Comparison of ENCODE assay signal across 9 cellular contexts in the genomic region with DNA sequence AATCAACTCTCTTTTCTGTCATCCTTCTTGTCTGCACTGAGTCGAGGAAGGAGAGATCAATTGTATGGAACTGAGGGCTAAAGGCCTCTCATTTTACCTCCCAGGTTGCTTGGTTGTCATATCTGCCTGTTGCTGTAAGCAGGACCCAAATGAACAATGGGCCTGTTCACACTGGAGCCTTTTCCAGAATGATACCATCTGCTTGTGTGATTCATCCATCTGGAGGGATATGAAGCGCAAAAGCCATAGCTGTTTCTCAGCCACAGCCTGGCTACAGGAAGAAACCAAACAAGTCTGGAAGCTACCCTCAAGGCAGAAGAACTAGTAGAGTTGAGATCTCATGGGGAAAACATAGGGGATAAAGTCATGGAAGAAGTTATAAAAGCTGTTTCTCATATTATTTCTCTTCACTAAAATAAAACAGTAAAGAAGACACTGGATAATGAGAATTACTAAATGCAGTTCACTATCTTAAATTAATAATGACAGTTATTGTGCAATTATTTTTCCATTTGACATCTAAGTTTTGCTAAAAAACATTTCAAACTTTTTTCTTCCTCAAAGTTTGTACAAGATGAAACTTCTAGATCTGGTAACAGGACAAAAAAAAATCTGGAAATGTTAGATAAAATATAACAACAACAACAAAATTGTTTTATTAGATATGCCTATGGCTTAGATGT.
DNase-seq lines count a peak whose midpoint lies in the region; ATAC-seq and TF ChIP-seq lines count a peak whose summit lies in the region.
"Had no signal": no experiment of that assay in that cellular context is flagged by ENCODE, and none has a peak within 500 bp of the region (broad histone marks: within the 10 kb centered on the region; RNA-seq: fewer than 3 reads in every experiment).

No MANE protein-coding gene starts in this region.

- WGBS in body of pancreas, 2 donors: 58 to 71% methylated on average over 2 of the region's 2 CpGs
- 84% methylated on average over 2 of the region's 2 CpGs for WGBS in hepatocyte (ENCODE audit: low lambda C conversion rate, missing lambda C conversion rate)

- no peaks in the 10 kb centered on the region for H3K9me3 ChIP-seq in body of pancreas
- H3K9me3 ChIP-seq in hepatocyte (ENCODE audit: low read depth): no peaks in the 10 kb centered on the region
- no peaks in the 10 kb centered on the region for H3K9me3 ChIP-seq in uterus
- H3K9me3 ChIP-seq: A549 had no signal

- no peaks in the 10 kb centered on the region for H4K20me1 ChIP-seq in hepatocyte (ENCODE audit: insufficient read depth, poor library complexity, severe bottlenecking)

- H2AFZ ChIP-seq in hepatocyte: no peak overlapping the region

- H3K4me3 ChIP-seq in body of pancreas (no peak overlapping the region), hepatocyte (no peak overlapping the region), uterus (no peak overlapping the region)
- H3K4me3 ChIP-seq: A549 had no signal

- H3K4me2 ChIP-seq in hepatocyte: no peak overlapping the region
- H3K4me2 ChIP-seq: A549 had no signal

- no peak for TF ChIP-seq CTCF in body of pancreas (IDR thresholded peaks at IDR 0.05)
- no peak for TF ChIP-seq CTCF in hepatocyte (IDR thresholded peaks at IDR 0.05; ENCODE audit: poor library complexity)
- TF ChIP-seq CTCF in uterus (IDR thresholded peaks at IDR 0.05): no peak

- H3K9me2 ChIP-seq in hepatocyte (replicated peaks; ENCODE audit: insufficient read depth): no peaks in the 10 kb centered on the region

- ATAC-seq in body of pancreas (peak; percentile 48), left colon (no peak), HG03196 (IDR thresholded peaks at IDR 0.05; ENCODE audit: unreplicated experiment) (no peak)
- ATAC-seq: A549 had no signal

- intact Hi-C loops in body of pancreas (cut with DNase I) (no loop called here), uterus (cut with DNase I; ENCODE audit: low total_unique reads) (no loop called here), left colon (cut with DNase I, micrococcal nuclease) (no loop called here)

- DNase-seq in NCI-H82 (lab: John Stamatoyannopoulos, UW): peak; percentile 64
- no peak for DNase-seq in NCI-H82 treated with DMSO at 0.1 percent for 48 hours (lab: John Stamatoyannopoulos, UW; ENCODE audit: unreplicated experiment)
- DNase-seq in body of pancreas: peak in 1 of 4 donors; percentile 21
- DNase-seq in hepatocyte (ENCODE audit: low spot score): no peak
- peak in 1 of 2 donors; percentile 20 for DNase-seq in uterus
- DNase-seq in NCI-H510A treated with DMSO at 0.1 percent for 48 hours (lab: John Stamatoyannopoulos, UW): no peak
- no peak for DNase-seq in left colon

- TF ChIP-seq POLR2A in body of pancreas (IDR thresholded peaks at IDR 0.05) (no peak), uterus (IDR thresholded peaks at IDR 0.05) (no peak)

- H3K4me1 ChIP-seq in body of pancreas: no peaks in the 10 kb centered on the region
- H3K4me1 ChIP-seq in hepatocyte (ENCODE audit: insufficient read depth): no peaks in the 10 kb centered on the region
- no peaks in the 10 kb centered on the region for H3K4me1 ChIP-seq in uterus
- H3K4me1 ChIP-seq: A549 had no signal

- H3K27me3 ChIP-seq in body of pancreas (no peaks in the 10 kb centered on the region), hepatocyte (no peaks in the 10 kb centered on the region), uterus (no peaks in the 10 kb centered on the region)

- H3K36me3 ChIP-seq in body of pancreas (replicated peaks in 1 of 2; ENCODE audit: insufficient read depth in 1 of 2, low read depth in 2 of 2): no peaks in the 10 kb centered on the region
- no peaks in the 10 kb centered on the region for H3K36me3 ChIP-seq in hepatocyte (replicated peaks; ENCODE audit: insufficient read depth, low read depth)
- no peaks in the 10 kb centered on the region for H3K36me3 ChIP-seq in uterus

- H3K27ac ChIP-seq in body of pancreas (no peak overlapping the region), hepatocyte (peak overlapping the region; percentile 10), uterus (peak overlapping the region; percentile 0 to 54)

- H3K79me2 ChIP-seq in hepatocyte: no peaks in the 10 kb centered on the region

Comparison
In these comparisons a context has a peak if more than half of its experiments do, and no peak if none do; other contexts are left out.
1. H3K27ac ChIP-seq: peak in hepatocyte (single experiment) and uterus (2 of 2); none in body of pancreas (0 of 4).